Comparison of ENCODE assay signal across 24 cellular contexts in the genomic region with DNA sequence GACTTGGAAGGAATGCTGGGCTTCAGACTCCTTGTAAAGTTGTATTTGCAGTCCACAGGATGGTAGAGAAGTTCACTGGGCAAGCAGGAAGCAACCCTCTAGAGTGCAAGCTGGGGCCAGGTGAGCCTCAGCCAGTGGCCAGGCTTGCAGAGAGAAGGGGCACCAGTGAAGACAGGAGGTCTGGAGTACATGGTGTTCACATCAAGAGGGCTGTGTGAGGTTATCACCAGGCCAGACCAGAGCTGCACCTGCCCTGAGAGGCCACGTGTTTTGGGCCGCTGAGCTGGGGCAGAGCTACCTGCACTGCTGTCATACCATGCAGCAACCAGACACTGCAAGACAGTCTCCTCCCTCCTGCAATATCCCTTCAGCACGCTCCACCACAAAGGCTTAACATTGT.
DNase-seq lines count a peak whose midpoint lies in the region; ATAC-seq, FAIRE-seq and TF ChIP-seq lines count a peak whose summit lies in the region.
"Had no signal": no experiment of that assay in that cellular context is flagged by ENCODE, and none has a peak within 500 bp of the region (broad histone marks: within the 10 kb centered on the region; RNA-seq: fewer than 3 reads in every experiment).

No MANE protein-coding gene starts in this region.

- no peaks in the 10 kb centered on the region for H3K79me2 ChIP-seq in K562 (ENCODE audit: control insufficient read depth, insufficient read depth, low read length)

- in situ Hi-C loops in K562 (cut with MboI): no loop called here

- H3K27me3 Mint-ChIP-seq in activated CD8-positive, alpha-beta T cell treated with anti-CD3 and anti-CD28 coated beads, Interleukin-2, amount 10 ng/mL, durations not matched to agents 7 days and 5 days (ENCODE audit: low read depth): no peaks in the 10 kb centered on the region

- H3K4me3 ChIP-seq in cardiac muscle cell (no peak overlapping the region), heart right ventricle (no peak overlapping the region), K562 (no peak overlapping the region), right lobe of liver (no peak overlapping the region), aorta (ENCODE audit: low read length in 2 of 2) (no peak overlapping the region)
- H3K4me3 ChIP-seq: SK-N-MC, skin epidermis had no signal

- CTCF ChIA-PET in K562 (lab: Yijun Ruan, JAX; ENCODE audit: low intra/inter-chr PET ratio): no interaction called here
- CTCF ChIA-PET in activated CD8-positive, alpha-beta T cell treated with anti-CD3 and anti-CD28 coated beads, Interleukin-2, amount 10 ng/mL, durations not matched to agents 7 days and 5 days (lab: Charles Lee): no interaction called here

- peak overlapping the region in 1 of 2 experiments; percentile 19; a peak in 1 of 4 replicates for H3K9ac ChIP-seq in K562 (ENCODE audit: insufficient read depth in 1 of 2, low read depth in 2 of 2, low read length in 2 of 2)

- H3K27ac Mint-ChIP-seq in activated CD8-positive, alpha-beta T cell treated with anti-CD3 and anti-CD28 coated beads, Interleukin-2, amount 10 ng/mL, durations not matched to agents 7 days and 5 days: no peak overlapping the region
- H3K27ac Mint-ChIP-seq: B cell, memory B cell, T-helper 17 cell had no signal

- TF ChIP-seq EP300 in K562 (IDR thresholded peaks at IDR 0.05; ENCODE audit: low read length): no peak

- no TSS peak for BruUV-seq in K562 (replicated peaks; lab: Mats Ljungman, UMichigan)

- no peak overlapping the region for H2AFZ ChIP-seq in K562 (ENCODE audit: low read depth, low read length)

- H3K4me1 ChIP-seq in cardiac muscle cell (ENCODE audit: low read depth) (peaks cover 18% of the 10 kb centered on the region), heart right ventricle (peaks cover 0 to 16% (median 0%) of the 10 kb centered on the region in 9 donors), K562 (replicated peaks in 1 of 2; ENCODE audit: control insufficient read depth in 2 of 2, insufficient read depth in 2 of 2, low read length in 2 of 2) (no peaks in the 10 kb centered on the region), right lobe of liver (no peaks in the 10 kb centered on the region), aorta (ENCODE audit: control insufficient read depth in 1 of 2, insufficient read depth in 2 of 2, low read length in 2 of 2) (no peaks in the 10 kb centered on the region)

- no peaks in the 10 kb centered on the region for H3K4me1 Mint-ChIP-seq in activated CD8-positive, alpha-beta T cell treated with anti-CD3 and anti-CD28 coated beads, Interleukin-2, amount 10 ng/mL, durations not matched to agents 7 days and 5 days (ENCODE audit: low read depth)
- H3K4me1 Mint-ChIP-seq: B cell, memory B cell, T-helper 17 cell had no signal

- no peaks in the 10 kb centered on the region for H3K9me3 ChIP-seq in cardiac muscle cell (ENCODE audit: low read depth)
- H3K9me3 ChIP-seq in heart right ventricle: no peaks in the 10 kb centered on the region
- no peaks in the 10 kb centered on the region for H3K9me3 ChIP-seq in K562 (replicated peaks; ENCODE audit: control insufficient read depth, insufficient read depth, low read depth, low read length)
- H3K9me3 ChIP-seq in right lobe of liver: no peaks in the 10 kb centered on the region
- H3K9me3 ChIP-seq in aorta (ENCODE audit: control insufficient read depth, low read length): no peaks in the 10 kb centered on the region

- DNase-seq in cardiac muscle cell (ENCODE audit: low read depth in 1 of 2, low spot score in 1 of 2) (no peak), heart right ventricle (no peak), K562 (ENCODE audit: extremely low read depth in 1 of 4, low spot score in 3 of 4) (no peak), right lobe of liver (no peak), aorta (no peak), hypothalamus (lab: John Stamatoyannopoulos, UW) (no peak)
- no peak for DNase-seq in activated CD8-positive, alpha-beta T cell treated with anti-CD3 and anti-CD28 coated beads, Interleukin-2, amount 10 ng/mL, durations not matched to agents 7 days and 5 days
- DNase-seq: activated CD4-positive, alpha-beta T cell treated with anti-CD3 and anti-CD28 coated beads for 48 hours; activated naive CD4-positive, alpha-beta T cell treated with Interleukin-2 at 50 U/mL for 16 hours; activated T-cell treated with anti-CD3 and anti-CD28 coated beads, Interleukin-2, amount 50 U/mL, for 48 hours; amygdala; DMS79 treated with DMSO at 0.1 percent for 48 hours; GOT3; kidney glomerular epithelial cell; NCI-H446; nucleus accumbens; RPMI8226; T-helper 17 cell had no signal

- no peaks in the 10 kb centered on the region for H3K36me3 ChIP-seq in cardiac muscle cell
- no peaks in the 10 kb centered on the region for H3K36me3 ChIP-seq in heart right ventricle
- no peaks in the 10 kb centered on the region for H3K36me3 ChIP-seq in K562 (ENCODE audit: control insufficient read depth, insufficient read depth, low read length)
- H3K36me3 ChIP-seq in right lobe of liver: no peaks in the 10 kb centered on the region
- no peaks in the 10 kb centered on the region for H3K36me3 ChIP-seq in aorta (ENCODE audit: control insufficient read depth in 1 of 2, insufficient read depth in 2 of 2, low read length in 1 of 2)

- TF ChIP-seq RAD21 in K562 (CRISPR knock-in tag; conservative IDR thresholded peaks at IDR 0.05 in 1 of 2, IDR thresholded peaks at IDR 0.05 in 1 of 2): no peak

- FAIRE-seq in K562 (lab: Jason Lieb, UNC): no peak
- FAIRE-seq: GM18507 had no signal

- no peaks in the 10 kb centered on the region for H3K36me3 Mint-ChIP-seq in activated CD8-positive, alpha-beta T cell treated with anti-CD3 and anti-CD28 coated beads, Interleukin-2, amount 10 ng/mL, durations not matched to agents 7 days and 5 days (ENCODE audit: low read depth)
- H3K36me3 Mint-ChIP-seq: memory B cell had no signal

- ATAC-seq in heart right ventricle (no peak), K562 (peak; percentile 52), right lobe of liver (peak in 3 of 4 donors; percentile 54 to 64 (median 55)), aorta (ENCODE audit: low FRiP score) (peak; percentile 35), HG02642 (IDR thresholded peaks at IDR 0.05; ENCODE audit: poor library complexity, unreplicated experiment) (no peak)
- no peak for ATAC-seq in activated CD8-positive, alpha-beta T cell treated with anti-CD3 and anti-CD28 coated beads, Interleukin-2, amount 10 ng/mL, durations not matched to agents 7 days and 5 days
- ATAC-seq: T-helper 17 cell had no signal

- TF ChIP-seq CTCF in cardiac muscle cell (IDR thresholded peaks at IDR 0.05; ENCODE audit: low read depth, low read length) (no peak), heart right ventricle (IDR thresholded peaks at IDR 0.05) (no peak), K562 (IDR thresholded peaks at IDR 0.05 in 2 of 3, conservative IDR thresholded peaks at IDR 0.05 in 1 of 3; ENCODE audit: insufficient read depth in 2 of 3, low read depth in 1 of 3, low read length in 3 of 3) (no peak), right lobe of liver (IDR thresholded peaks at IDR 0.05) (no peak)

- POLR2A ChIA-PET in K562 (lab: Yijun Ruan, JAX): interaction anchor here (1.3 kb wide), 1 partner anchor 79 kb away, joined by 4 read pairs; a partner anchor contains a TSS
- POLR2A ChIA-PET in activated CD8-positive, alpha-beta T cell treated with anti-CD3 and anti-CD28 coated beads, Interleukin-2, amount 10 ng/mL, durations not matched to agents 7 days and 5 days (lab: Charles Lee): no interaction called here

- WGBS in heart right ventricle, 2 donors: 62 to 70% methylated on average over 3 of the region's 3 CpGs
- WGBS in K562 (ENCODE audit: insufficient coverage, low coverage, missing lambda C conversion rate): 5% methylated on average over 3 of the region's 3 CpGs
- WGBS in right lobe of liver (ENCODE audit: insufficient coverage, low coverage, low lambda C conversion rate, missing lambda C conversion rate): no CpG with 5 or more reads among the region's 3 CpGs
- WGBS in aorta, 2 donors: 67 to 71% methylated on average over 3 of the region's 3 CpGs

- intact Hi-C loops in heart right ventricle (cut with DNase I) (loop anchor here in 5 of 10 donors (5.0 to 10.0 kb wide), 2 partner anchors 135 to 138 kb away; no protein-coding TSS in a partner anchor), K562 (cut with micrococcal nuclease) (no loop called here), right lobe of liver (cut with DNase I) (loop anchor here in 1 of 2 donors (10.0 kb wide), 1 partner anchor 135 kb away; no protein-coding TSS in a partner anchor), aorta (cut with DNase I) (loop anchor here in 1 of 2 donors (5.0 kb wide), 1 partner anchor 138 kb away; no protein-coding TSS in a partner anchor)

- H3K4me3 Mint-ChIP-seq in activated CD8-positive, alpha-beta T cell treated with anti-CD3 and anti-CD28 coated beads, Interleukin-2, amount 10 ng/mL, durations not matched to agents 7 days and 5 days: no peak overlapping the region
- H3K4me3 Mint-ChIP-seq: B cell, memory B cell, T-helper 17 cell had no signal

- TF ChIP-seq POLR2A in K562 (conservative IDR thresholded peaks at IDR 0.05): no peak
- no peak for TF ChIP-seq POLR2A in right lobe of liver (IDR thresholded peaks at IDR 0.05)

- no peaks in the 10 kb centered on the region for H3K9me3 Mint-ChIP-seq in activated CD8-positive, alpha-beta T cell treated with anti-CD3 and anti-CD28 coated beads, Interleukin-2, amount 10 ng/mL, durations not matched to agents 7 days and 5 days (ENCODE audit: insufficient read depth)

- no peaks in the 10 kb centered on the region for H4K20me1 ChIP-seq in K562 (replicated peaks; ENCODE audit: control insufficient read depth, insufficient read depth, low read length)

- no peak overlapping the region for H3K4me2 ChIP-seq in K562 (ENCODE audit: insufficient read depth, low read length)

- no peaks in the 10 kb centered on the region for H3K27me3 ChIP-seq in cardiac muscle cell
- H3K27me3 ChIP-seq in heart right ventricle: no peaks in the 10 kb centered on the region
- H3K27me3 ChIP-seq in K562 (ENCODE audit: control insufficient read depth in 2 of 2, insufficient read depth in 2 of 2, low read length in 2 of 2): 0 out of 5 replicates have a peak, but pooled peaks cover 0 to 8% of the 10 kb centered on the region in 2 experiments
- H3K27me3 ChIP-seq in right lobe of liver: no peaks in the 10 kb centered on the region
- H3K27me3 ChIP-seq in aorta (ENCODE audit: control insufficient read depth in 1 of 2, insufficient read depth in 2 of 2, low read length in 1 of 2): no peaks in the 10 kb centered on the region

- no peaks in the 10 kb centered on the region for H3K9me1 ChIP-seq in K562 (ENCODE audit: control insufficient read depth, insufficient read depth, low read length)

- peak overlapping the region; percentile 35 for H3K27ac ChIP-seq in cardiac muscle cell
- no peak overlapping the region for H3K27ac ChIP-seq in heart right ventricle
- H3K27ac ChIP-seq in K562 (ENCODE audit: extremely low read depth, low read depth, low read length): no peak overlapping the region
- H3K27ac ChIP-seq in right lobe of liver: no peak overlapping the region
- no peak overlapping the region for H3K27ac ChIP-seq in aorta (ENCODE audit: low read depth in 1 of 2, low read length in 2 of 2)
- H3K27ac ChIP-seq: SK-N-MC, skin epidermis had no signal

TF ChIP-seq in K562, 482 proteins besides CTCF, POLR2A, EP300 and RAD21 (continues in another document):
- no peak for TF ChIP-seq COPS2 (conservative IDR thresholded peaks at IDR 0.05)
- no peak for TF ChIP-seq BCL6 (CRISPR knock-in tag; IDR thresholded peaks at IDR 0.05)
- TF ChIP-seq TAF7 (tag; IDR thresholded peaks at IDR 0.05): no peak
- no peak for TF ChIP-seq CBX8 (IDR thresholded peaks at IDR 0.05; ENCODE audit: borderline replicate concordance, extremely low read depth, low read depth, low read length, poor library complexity, severe bottlenecking)

Comparison
In these comparisons a context has a peak if more than half of its experiments do, and no peak if none do; other contexts are left out.
1. ATAC-seq: peak in K562 (single experiment), right lobe of liver (3 of 4) and aorta (single experiment); none in heart right ventricle (0 of 8), HG02642 (single experiment) and activated CD8-positive, alpha-beta T cell treated with anti-CD3 and anti-CD28 coated beads, Interleukin-2, amount 10 ng/mL, durations not matched to agents 7 days and 5 days (single experiment).